ENCODE assay signal across 8 cellular contexts in genomic region chr6:35317483-35318199, GRCh38. TPM values are rescaled to one million over a fixed set of nuclear protein-coding genes. Genes with fewer than 3 reads are reported as not detected.
DNase-seq lines count a peak whose midpoint lies in the region; ATAC-seq and TF ChIP-seq lines count a peak whose summit lies in the region.

No MANE protein-coding gene starts in this region.

- H3K27me3 ChIP-seq in RWPE2 (ENCODE audit: insufficient read depth, poor library complexity, severe bottlenecking) (no peaks in the 10 kb centered on the region), parathyroid adenoma (ENCODE audit: control insufficient read depth, insufficient read depth, low read length) (no peaks in the 10 kb centered on the region)

- H3K79me2 ChIP-seq in parathyroid adenoma = no peaks in the 10 kb centered on the region

- H3K36me3 ChIP-seq in RWPE2 (ENCODE audit: low read depth) (peaks cover 29% of the 10 kb centered on the region), parathyroid adenoma (ENCODE audit: control insufficient read depth, insufficient read depth, low read length) (no peaks in the 10 kb centered on the region)

- H2AFZ ChIP-seq in parathyroid adenoma = peak overlapping the region; percentile 94

- DNase-seq in DMS53 (lab: John Stamatoyannopoulos, UW) (peak; percentile 75), RWPE2 (ENCODE audit: low spot score) (no peak), foreskin fibroblast (no peak), H4 (ENCODE audit: low spot score) (no peak), putamen (ENCODE audit: low spot score) (no peak)
- no peak for DNase-seq in activated effector memory CD4-positive, alpha-beta T cell treated with anti-CD3 and anti-CD28 coated beads, Interleukin-2, amount 50 U/mL, for 16 hours
- DNase-seq in stimulated activated CD4-positive, alpha-beta T cell treated with anti-CD3 and anti-CD28 coated beads, Interleukin-4, amount 100 ng/mL, for 24 hours = no peak

- peak overlapping the region; percentile 70 for H3K4me2 ChIP-seq in parathyroid adenoma (ENCODE audit: low read length)

- no peak for ATAC-seq in RWPE2 (ENCODE audit: low read depth)

- H3K4me3 ChIP-seq in RWPE2 (ENCODE audit: severe bottlenecking) (peak overlapping the region; percentile 19), foreskin fibroblast (ENCODE audit: low read depth in 1 of 2, low read length in 2 of 2) (peak overlapping the region; percentile 47 to 69), parathyroid adenoma (ENCODE audit: low read depth, low read length) (peak overlapping the region; percentile 59)

- no peaks in the 10 kb centered on the region for H3K4me1 ChIP-seq in RWPE2 (ENCODE audit: insufficient read depth, poor library complexity, severe bottlenecking)
- peaks cover 3% of the 10 kb centered on the region for H3K4me1 ChIP-seq in parathyroid adenoma

- no peak overlapping the region for H3K9ac ChIP-seq in parathyroid adenoma

- H3K27ac ChIP-seq in RWPE2 (ENCODE audit: poor library complexity, severe bottlenecking) (no peak overlapping the region), parathyroid adenoma (peak overlapping the region; percentile 43)

- no peak for TF ChIP-seq CTCF in RWPE2 (IDR thresholded peaks at IDR 0.05; ENCODE audit: poor library complexity, severe bottlenecking)
- TF ChIP-seq CTCF in foreskin fibroblast (IDR thresholded peaks at IDR 0.05; ENCODE audit: low read depth, low read length) = peak; percentile 1
- no peak for TF ChIP-seq CTCF in parathyroid adenoma (IDR thresholded peaks at IDR 0.05)

- H3K9me3 ChIP-seq in RWPE2 (ENCODE audit: severe bottlenecking) = no peaks in the 10 kb centered on the region
- H3K9me3 ChIP-seq in parathyroid adenoma (ENCODE audit: control insufficient read depth, low read length) = no peaks in the 10 kb centered on the region

RNA-seq across cellular contexts. Expression of gene DEF6, which starts 20.0 kb away (rescaled TPM):
- total RNA-seq in H4 (2014; rRNA removed; shearing (Covaris generic)) = 0.16 and 0.43 TPM in 2 replicates

RNA-seq across cellular contexts. Expression of gene PPARD, which starts 24.7 kb away (rescaled TPM):
- total RNA-seq in H4 (2014; rRNA removed; shearing (Covaris generic)) = 2.7 and 3.2 TPM in 2 replicates

RNA-seq across cellular contexts. Expression of gene ZNF76, which starts 58.1 kb away (rescaled TPM):
- total RNA-seq in H4 (2014; rRNA removed; shearing (Covaris generic)) = 6.7 and 7.2 TPM in 2 replicates
